ENCODE assay signal across 1 cellular context in the genomic region with DNA sequence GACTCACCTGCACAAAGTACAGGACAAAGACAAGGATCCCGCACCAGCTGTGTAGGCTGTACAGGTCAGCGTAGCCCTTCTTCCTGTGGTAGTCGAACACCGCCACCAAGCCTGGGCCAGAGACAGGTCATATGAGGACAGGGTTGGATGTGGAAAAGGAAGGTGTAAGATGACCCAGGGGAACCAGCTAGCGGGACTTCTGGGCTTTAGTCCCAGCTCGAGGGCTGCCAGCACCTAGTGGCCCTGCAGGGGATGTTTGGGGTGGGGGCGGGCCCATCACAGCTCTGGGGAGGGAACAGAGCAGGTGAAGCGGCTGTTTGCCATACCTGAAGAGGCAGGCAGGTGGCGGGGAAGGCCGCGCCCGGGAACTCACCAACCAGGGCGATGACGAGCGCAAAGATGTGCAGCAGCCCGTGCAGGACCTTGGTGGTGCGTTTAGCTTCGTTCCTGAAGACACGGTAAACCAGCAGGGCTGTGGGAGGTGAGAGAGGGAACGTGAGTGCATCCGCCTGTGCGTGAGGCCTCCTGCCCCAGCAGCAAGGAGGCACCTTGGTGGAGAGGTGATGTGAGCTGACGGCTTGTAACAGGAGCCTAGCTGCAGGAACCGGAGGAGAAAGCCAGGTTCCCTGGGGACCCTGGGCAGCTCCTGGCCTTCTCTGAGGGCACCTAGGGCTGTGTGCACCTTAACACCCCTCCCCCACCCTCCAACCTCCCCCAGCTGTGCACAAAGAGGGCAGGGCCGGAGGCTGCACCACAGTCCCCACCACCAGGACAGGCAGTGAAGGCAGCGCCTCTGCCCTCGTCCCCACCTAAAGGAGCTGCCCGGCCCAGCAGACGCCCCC.
TF ChIP-seq lines count a peak whose summit lies in the region.

No MANE protein-coding gene starts in this region.

TF ChIP-seq in GM23338, 12 proteins besides CTCF, POLR2A, EP300 and RAD21 (continued from another document):
- TF ChIP-seq ETS1 (IDR thresholded peaks at IDR 0.05) (no peak), ZNF331 (CRISPR knock-in tag; IDR thresholded peaks at IDR 0.05; ENCODE audit: low read depth) (no peak), CREB1 (CRISPR knock-in tag; IDR thresholded peaks at IDR 0.05; ENCODE audit: low read depth) (no peak), STAT1 (IDR thresholded peaks at IDR 0.05; ENCODE audit: unreplicated experiment) (no peak), POLR2AphosphoS5 (IDR thresholded peaks at IDR 0.05; ENCODE audit: low read depth) (no peak)
